1 cellular context compared by ENCODE assay signal in the genomic region with DNA sequence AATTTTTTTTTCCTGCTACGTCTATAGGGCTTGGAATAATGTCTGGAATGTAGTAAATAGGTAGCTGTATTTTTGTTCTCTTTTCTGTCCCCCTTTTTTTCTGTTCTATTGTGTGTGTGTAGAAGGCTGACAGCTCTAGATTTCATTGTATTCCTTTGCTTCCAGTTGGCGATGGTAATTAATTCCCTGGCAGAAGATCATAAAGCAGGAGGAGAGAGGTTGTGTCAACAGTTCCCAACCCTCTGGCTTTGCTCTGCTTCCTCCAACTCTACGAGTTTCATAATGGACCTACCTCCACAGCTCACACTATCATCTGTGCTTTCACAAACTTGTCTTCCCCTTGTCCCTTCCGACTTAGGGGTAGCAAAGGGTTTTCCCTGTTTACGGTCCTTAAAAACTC.
TF ChIP-seq lines count a peak whose summit lies in the region.

No MANE protein-coding gene starts in this region.

TF ChIP-seq in WTC11, 78 proteins besides CTCF, POLR2A, EP300 and RAD21 (continued from another document):
- TF ChIP-seq, protein P1, sequence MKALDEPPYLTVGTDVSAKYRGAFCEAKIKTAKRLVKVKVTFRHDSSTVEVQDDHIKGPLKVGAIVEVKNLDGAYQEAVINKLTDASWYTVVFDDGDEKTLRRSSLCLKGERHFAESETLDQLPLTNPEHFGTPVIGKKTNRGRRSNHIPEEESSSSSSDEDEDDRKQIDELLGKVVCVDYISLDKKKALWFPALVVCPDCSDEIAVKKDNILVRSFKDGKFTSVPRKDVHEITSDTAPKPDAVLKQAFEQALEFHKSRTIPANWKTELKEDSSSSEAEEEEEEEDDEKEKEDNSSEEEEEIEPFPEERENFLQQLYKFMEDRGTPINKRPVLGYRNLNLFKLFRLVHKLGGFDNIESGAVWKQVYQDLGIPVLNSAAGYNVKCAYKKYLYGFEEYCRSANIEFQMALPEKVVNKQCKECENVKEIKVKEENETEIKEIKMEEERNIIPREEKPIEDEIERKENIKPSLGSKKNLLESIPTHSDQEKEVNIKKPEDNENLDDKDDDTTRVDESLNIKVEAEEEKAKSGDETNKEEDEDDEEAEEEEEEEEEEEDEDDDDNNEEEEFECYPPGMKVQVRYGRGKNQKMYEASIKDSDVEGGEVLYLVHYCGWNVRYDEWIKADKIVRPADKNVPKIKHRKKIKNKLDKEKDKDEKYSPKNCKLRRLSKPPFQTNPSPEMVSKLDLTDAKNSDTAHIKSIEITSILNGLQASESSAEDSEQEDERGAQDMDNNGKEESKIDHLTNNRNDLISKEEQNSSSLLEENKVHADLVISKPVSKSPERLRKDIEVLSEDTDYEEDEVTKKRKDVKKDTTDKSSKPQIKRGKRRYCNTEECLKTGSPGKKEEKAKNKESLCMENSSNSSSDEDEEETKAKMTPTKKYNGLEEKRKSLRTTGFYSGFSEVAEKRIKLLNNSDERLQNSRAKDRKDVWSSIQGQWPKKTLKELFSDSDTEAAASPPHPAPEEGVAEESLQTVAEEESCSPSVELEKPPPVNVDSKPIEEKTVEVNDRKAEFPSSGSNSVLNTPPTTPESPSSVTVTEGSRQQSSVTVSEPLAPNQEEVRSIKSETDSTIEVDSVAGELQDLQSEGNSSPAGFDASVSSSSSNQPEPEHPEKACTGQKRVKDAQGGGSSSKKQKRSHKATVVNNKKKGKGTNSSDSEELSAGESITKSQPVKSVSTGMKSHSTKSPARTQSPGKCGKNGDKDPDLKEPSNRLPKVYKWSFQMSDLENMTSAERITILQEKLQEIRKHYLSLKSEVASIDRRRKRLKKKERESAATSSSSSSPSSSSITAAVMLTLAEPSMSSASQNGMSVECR (CRISPR knock-in tag; IDR thresholded peaks at IDR 0.05; ENCODE audit: borderline replicate concordance), result no peak
- TF ChIP-seq PRRX2 (CRISPR knock-in tag; IDR thresholded peaks at IDR 0.05) (no peak), TEAD4 (CRISPR knock-in tag; IDR thresholded peaks at IDR 0.05) (no peak), E2F4 (CRISPR knock-in tag; IDR thresholded peaks at IDR 0.05; ENCODE audit: borderline replicate concordance, low read depth) (no peak)
- TF ChIP-seq, protein P2, sequence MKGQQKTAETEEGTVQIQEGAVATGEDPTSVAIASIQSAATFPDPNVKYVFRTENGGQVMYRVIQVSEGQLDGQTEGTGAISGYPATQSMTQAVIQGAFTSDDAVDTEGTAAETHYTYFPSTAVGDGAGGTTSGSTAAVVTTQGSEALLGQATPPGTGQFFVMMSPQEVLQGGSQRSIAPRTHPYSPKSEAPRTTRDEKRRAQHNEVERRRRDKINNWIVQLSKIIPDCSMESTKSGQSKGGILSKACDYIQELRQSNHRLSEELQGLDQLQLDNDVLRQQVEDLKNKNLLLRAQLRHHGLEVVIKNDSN (CRISPR knock-in tag; IDR thresholded peaks at IDR 0.05), result no peak
